In the genomic region with DNA sequence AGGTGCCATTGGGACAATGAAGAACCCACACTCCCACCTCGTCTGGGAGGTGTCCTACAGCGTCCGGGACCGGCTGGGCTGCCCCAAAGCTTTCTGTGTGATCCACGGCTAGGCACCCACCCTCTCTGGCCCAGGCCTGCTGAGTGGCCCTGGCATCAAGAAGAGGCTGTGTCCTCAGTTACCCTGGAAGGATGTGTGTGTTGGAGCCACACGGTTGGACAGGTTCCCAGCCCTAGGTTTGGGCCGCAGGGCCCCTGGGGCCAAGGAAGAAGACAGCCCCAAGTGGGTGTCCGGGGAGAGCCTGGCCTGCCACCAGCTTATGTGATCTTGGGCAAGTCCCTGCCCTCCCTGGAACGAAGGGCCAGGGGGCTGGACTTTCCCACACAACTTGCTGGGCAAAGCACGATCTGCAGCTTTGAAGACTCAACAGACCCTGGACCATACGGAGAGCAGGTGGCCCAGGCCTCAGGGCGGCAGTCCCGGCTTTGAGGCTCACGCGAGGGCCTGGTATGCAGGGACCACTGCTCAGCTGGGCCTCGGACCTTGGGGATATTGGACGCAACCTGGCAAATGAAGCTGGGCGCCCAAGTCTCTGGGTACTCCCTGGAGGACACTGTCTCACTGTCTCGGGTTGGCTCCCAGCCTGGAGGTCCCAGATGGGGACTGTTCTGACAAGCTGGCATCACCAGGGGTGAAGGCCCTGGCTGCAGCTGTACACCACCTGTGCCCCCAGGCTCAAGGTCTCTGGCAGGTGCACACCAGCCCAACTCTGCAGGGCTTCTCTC, we compare ENCODE assay signal across 18 cellular contexts. TPM values are rescaled to one million over a fixed set of nuclear protein-coding genes. Genes with fewer than 3 reads are reported as not detected.
DNase-seq lines count a peak whose midpoint lies in the region; ATAC-seq, FAIRE-seq and TF ChIP-seq lines count a peak whose summit lies in the region.
"Had no signal": no experiment of that assay in that cellular context is flagged by ENCODE, and none has a peak within 500 bp of the region (broad histone marks: within the 10 kb centered on the region; RNA-seq: fewer than 3 reads in every experiment).

No MANE protein-coding gene starts in this region.

- TF ChIP-seq CTCF in Peyer's patch (IDR thresholded peaks at IDR 0.05) (no peak), transverse colon (IDR thresholded peaks at IDR 0.05) (no peak)

- no peak for FAIRE-seq in frontal cortex (lab: Jason Lieb, UNC)

- no peak for TF ChIP-seq POLR2A in Peyer's patch (IDR thresholded peaks at IDR 0.05)
- TF ChIP-seq POLR2A in transverse colon (IDR thresholded peaks at IDR 0.05), result no peak

- H3K9me3 ChIP-seq in Peyer's patch (no peaks in the 10 kb centered on the region), transverse colon (no peaks in the 10 kb centered on the region)
- H3K9me3 ChIP-seq: neutrophil had no signal

- intact Hi-C loops in transverse colon (cut with DNase I; ENCODE audit: low total_unique reads), result no loop called here

- H3K27ac ChIP-seq in Peyer's patch, result peak overlapping the region in 3 of 4 donors; percentile 5 to 57 (median 49)
- H3K27ac ChIP-seq in transverse colon, result peak overlapping the region; percentile 27 to 47 (median 32)
- H3K27ac ChIP-seq: HL-60, neutrophil had no signal

- no peak for DNase-seq in Peyer's patch
- peak; percentile 74 to 82 for DNase-seq in frontal cortex (ENCODE audit: low spot score in 2 of 2)
- DNase-seq in nucleus accumbens (lab: John Stamatoyannopoulos, UW), result peak in 48 of 56 donors; percentile 31 to 89 (median 68)
- no peak for DNase-seq in transverse colon
- DNase-seq in SIG-M5 treated with dmso at 0.1 percent for 504 hours (lab: John Stamatoyannopoulos, UW; ENCODE audit: unreplicated experiment), result no peak
- DNase-seq in NK-92 (lab: John Stamatoyannopoulos, UW; ENCODE audit: unreplicated experiment), result no peak
- DNase-seq: activated CD4-positive, alpha-beta memory T cell treated with anti-CD3 and anti-CD28 coated beads for 36 hours; COR-L47; foreskin melanocyte; OCI-M1; stimulated activated naive B cell treated with anti-CD40 and anti-IgM and Interleukin-4, amounts not matched to agents 10 μg/mL and 1 μg/mL and 100 μg/mL, for 72 hours; T-helper 2 cell had no signal

- H3K4me3 ChIP-seq in Peyer's patch, result no peak overlapping the region
- no peak overlapping the region for H3K4me3 ChIP-seq in transverse colon

- H3K36me3 ChIP-seq in Peyer's patch, result peaks cover 0 to 40% (median 0%) of the 10 kb centered on the region in 3 donors
- H3K36me3 ChIP-seq in transverse colon, result peaks cover 0 to 25% (median 9%) of the 10 kb centered on the region in 4 donors

- ATAC-seq in HG03432 (IDR thresholded peaks at IDR 0.05; ENCODE audit: unreplicated experiment), result no peak
- ATAC-seq: activated naive CD4-positive, alpha-beta T cell treated with anti-CD3 and anti-CD28 coated beads, Interleukin-2, amount 50 U/mL, for 72 hours; stimulated activated naive B cell treated with anti-CD40 and anti-IgM and Interleukin-4, amounts not matched to agents 10 μg/mL and 1 μg/mL and 100 μg/mL, for 72 hours had no signal

- H3K4me1 ChIP-seq in Peyer's patch, result peaks cover 0 to 59% (median 9%) of the 10 kb centered on the region in 4 donors
- peaks cover 6 to 39% (median 24%) of the 10 kb centered on the region in 4 donors for H3K4me1 ChIP-seq in transverse colon

- no peak for TF ChIP-seq EP300 in transverse colon (IDR thresholded peaks at IDR 0.05; ENCODE audit: low read depth)

- H3K27me3 ChIP-seq in Peyer's patch (no peaks in the 10 kb centered on the region), transverse colon (peaks cover 19% of the 10 kb centered on the region)
- H3K27me3 ChIP-seq: neutrophil had no signal

- in situ Hi-C loops in transverse colon (cut with MboI; ENCODE audit: low pct_ligation_motif_present in 1 of 4, low pct_unique_long_range_greater_than_20kb in 1 of 4, low sequenced_read_pairs in 3 of 4), result no loop called here

- 75% methylated on average over 11 of the region's 19 CpGs; no CpG with 5 or more reads in 1 of the 2 donors for WGBS in transverse colon (ENCODE audit: low coverage in 1 of 2), 2 donors

RNA-seq across cellular contexts. Expression of gene MYBBP1A, which starts 17.5 kb away (rescaled TPM):
- total RNA-seq in Peyer's patch, result 100 to 1,000 TPM in 2 of 4 donors, 10 to 100 TPM in 2; 27.1 to 244 (median 91.2) TPM
- 30.2 TPM for total RNA-seq in frontal cortex
- total RNA-seq in transverse colon, result 100 to 1,000 TPM in 2 of 4 donors, 10 to 100 TPM in 2; 25.4 to 148 (median 81.5) TPM

RNA-seq across cellular contexts. Expression of gene GGT6, which starts 22.7 kb away (rescaled TPM):
- 100 to 1,000 TPM in 2 of 4 donors, 10 to 100 TPM in 2; 26.4 to 199 (median 119) TPM for total RNA-seq in Peyer's patch
- total RNA-seq in frontal cortex, result not detected
- total RNA-seq in transverse colon, result 100 to 1,000 TPM; 214 to 308 (median 283) TPM
- total RNA-seq: activated CD4-positive, alpha-beta memory T cell treated with anti-CD3 and anti-CD28 coated beads for 36 hours; activated naive CD4-positive, alpha-beta T cell treated with anti-CD3 and anti-CD28 coated beads, Interleukin-2, amount 50 U/mL, for 72 hours; M059J had no signal

RNA-seq across cellular contexts. Expression of gene SPNS2, which starts 39.0 kb away (rescaled TPM):
- total RNA-seq in Peyer's patch, result 10 to 100 TPM; 12.4 to 81.0 (median 31.9) TPM
- 11.0 TPM for total RNA-seq in frontal cortex
- total RNA-seq in transverse colon, result 10 to 100 TPM in 3 of 4 donors, 1 to 10 TPM in 1; 8.7 to 72.0 (median 18.2) TPM

RNA-seq across cellular contexts. Expression of gene SMTNL2, which starts 46.7 kb away (rescaled TPM):
- total RNA-seq in Peyer's patch (1 to 10 TPM in 1 of 4 donors, not detected in 3; 1.2 TPM), frontal cortex (4.1 TPM), transverse colon (under 1 TPM in 3 of 4 donors, not detected in 1; 0.16 to 0.96 (median 0.40) TPM)
- total RNA-seq: activated CD4-positive, alpha-beta memory T cell treated with anti-CD3 and anti-CD28 coated beads for 36 hours; activated naive CD4-positive, alpha-beta T cell treated with anti-CD3 and anti-CD28 coated beads, Interleukin-2, amount 50 U/mL, for 72 hours; liver; M059J had no signal

Comparison
In these comparisons a context has a peak if more than half of its experiments do, and no peak if none do; other contexts are left out.
1. DNase-seq: peak in frontal cortex (2 of 2) and nucleus accumbens (48 of 56); none in Peyer's patch (0 of 3), transverse colon (single experiment), SIG-M5 treated with dmso at 0.1 percent for 504 hours (single experiment) and NK-92 (single experiment).
2. RNA of gene GGT6, which starts 22.7 kb away (total RNA-seq): 214 to 308 TPM in transverse colon and 26.4 to 199 TPM in Peyer's patch; not detected in frontal cortex (single experiment); every median in the first group is over 10 times any median in the second.